Comparison of ENCODE assay signal across 16 cellular contexts in the genomic region with DNA sequence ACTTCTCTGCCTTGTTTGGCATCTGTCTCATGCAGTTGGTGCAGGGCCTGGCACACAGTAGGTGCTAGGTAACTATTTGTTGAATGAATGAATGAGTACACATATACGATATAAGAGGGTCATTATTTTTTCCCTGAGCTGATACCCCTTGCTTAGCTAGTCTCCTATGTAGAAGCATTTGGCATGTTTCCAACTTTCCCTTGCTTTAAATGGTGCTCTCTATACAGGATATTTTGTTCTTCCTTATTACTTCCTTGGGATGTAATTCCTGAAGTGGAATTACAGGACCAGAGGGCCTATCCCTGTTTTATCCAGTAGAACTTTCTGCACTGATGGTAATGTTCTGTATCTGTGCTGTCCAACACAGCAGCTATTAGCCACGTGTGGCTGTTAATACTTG.
"Had no signal": no experiment of that assay in that cellular context is flagged by ENCODE, and none has a peak within 500 bp of the region (broad histone marks: within the 10 kb centered on the region; RNA-seq: fewer than 3 reads in every experiment).

No MANE protein-coding gene starts in this region.

- ATAC-seq: activated naive CD4-positive, alpha-beta T cell treated with anti-CD3 and anti-CD28 coated beads, Interleukin-2, amount 50 U/mL, for 72 hours; left cardiac atrium; natural killer cell; pancreas had no signal

- H3K4me3 ChIP-seq: esophagus squamous epithelium, hepatocyte, pancreas, skin epidermis, stomach, testis, upper lobe of left lung had no signal

- H3K4me1 ChIP-seq: pancreas, stomach, testis, upper lobe of left lung had no signal

- DNase-seq: activated CD4-positive, alpha-beta T cell treated with anti-CD3 and anti-CD28 coated beads, Interleukin-2, amount 50 U/mL, for 48 hours; activated gamma-delta T cell; effector memory CD4-positive, alpha-beta T cell; esophagus squamous epithelium; foreskin keratinocyte; left cardiac atrium; natural killer cell; pancreas; stimulated activated CD4-positive, alpha-beta T cell treated with anti-CD3 and anti-CD28 coated beads, Interleukin-15, amount 100 ng/mL, for 24 hours; stimulated activated CD4-positive, alpha-beta T cell treated with anti-CD3 and anti-CD28 coated beads, Interleukin-2, amount 100 ng/mL, for 48 hours; stomach; testis; upper lobe of left lung had no signal

- H3K36me3 ChIP-seq: pancreas, stomach, upper lobe of left lung had no signal

- H3K9me3 ChIP-seq: esophagus squamous epithelium, pancreas, stomach, testis, upper lobe of left lung had no signal
